Comparison of ENCODE assay signal across 16 cellular contexts in the genomic region with DNA sequence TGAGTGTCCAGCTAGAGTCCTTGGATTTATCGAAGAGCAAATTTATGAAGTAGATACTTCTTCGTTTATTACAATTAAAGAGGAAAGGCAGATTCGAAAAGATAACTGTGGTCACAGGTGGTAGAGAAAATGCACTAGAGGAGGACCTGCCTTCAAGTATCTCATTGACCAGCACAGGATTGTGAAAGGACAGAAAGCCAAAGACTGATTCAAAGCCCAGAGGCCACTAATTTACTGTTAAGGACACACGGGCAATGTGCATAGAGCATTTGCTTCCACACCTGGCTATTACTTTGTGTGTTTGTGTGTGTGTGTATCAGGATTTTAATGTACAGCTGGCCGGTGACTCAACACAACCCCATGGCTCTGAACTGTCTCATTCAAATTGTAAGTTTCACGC. TPM values are rescaled to one million over a fixed set of nuclear protein-coding genes. Genes with fewer than 3 reads are reported as not detected.
DNase-seq lines count a peak whose midpoint lies in the region; ATAC-seq, FAIRE-seq and TF ChIP-seq lines count a peak whose summit lies in the region.
"Had no signal": no experiment of that assay in that cellular context is flagged by ENCODE, and none has a peak within 500 bp of the region (broad histone marks: within the 10 kb centered on the region; RNA-seq: fewer than 3 reads in every experiment).

No MANE protein-coding gene starts in this region.

- no TSS peak for BruUV-seq in HepG2 (replicated peaks; lab: Mats Ljungman, UMichigan)

- H3K27me3 ChIP-seq in right lobe of liver, result no peaks in the 10 kb centered on the region
- H3K27me3 ChIP-seq in HepG2 (ENCODE audit: control insufficient read depth in 1 of 2, insufficient read depth in 2 of 2, low read length in 2 of 2), result no peaks in the 10 kb centered on the region
- no peaks in the 10 kb centered on the region for H3K27me3 ChIP-seq in MM.1S (replicated peaks; ENCODE audit: insufficient read depth, low read length)

- H3K27ac Mint-ChIP-seq in WTC11 (peak overlapping the region; percentile 10; the same call in 1 of the 2 replicates), endothelial cell (ENCODE audit: unreplicated experiment) (no peak overlapping the region)
- H3K27ac Mint-ChIP-seq: CD4-positive, CD25-positive, alpha-beta regulatory T cell; IgD-negative memory B cell had no signal

- H3K4me1 Mint-ChIP-seq in WTC11 (peaks cover 14% of the 10 kb centered on the region), endothelial cell (ENCODE audit: unreplicated experiment) (no peaks in the 10 kb centered on the region)

- peak overlapping the region in 2 of 3 donors; percentile 2 to 22 for H3K27ac ChIP-seq in right lobe of liver
- H3K27ac ChIP-seq in HepG2 (ENCODE audit: extremely low read length, insufficient read depth, low read length), result no peak overlapping the region
- peak overlapping the region; percentile 3; the same call in 1 of the 2 replicates for H3K27ac ChIP-seq in MM.1S (ENCODE audit: low read length)
- H3K27ac ChIP-seq: BLaER1 treated with 17β-estradiol and CSF1 and Interleukin-3, amounts not matched to agents 10 nM and 100 nM had no signal

- no peak for TF ChIP-seq POLR2A in right lobe of liver (IDR thresholded peaks at IDR 0.05)
- TF ChIP-seq POLR2A in HepG2 (IDR thresholded peaks at IDR 0.05; ENCODE audit: insufficient read depth in 1 of 2, low read depth in 2 of 2, low read length in 2 of 2), result no peak

- H4K20me1 ChIP-seq in HepG2 (ENCODE audit: insufficient read depth, low read length) (no peaks in the 10 kb centered on the region), MM.1S (ENCODE audit: insufficient read depth, low read length) (no peaks in the 10 kb centered on the region)
- H4K20me1 ChIP-seq: BLaER1 treated with 17β-estradiol and CSF1 and Interleukin-3, amounts not matched to agents 10 nM and 100 nM had no signal

- H3K4me3 ChIP-seq in right lobe of liver (no peak overlapping the region), HepG2 (replicated peaks in 1 of 3; ENCODE audit: insufficient read depth in 1 of 3, low read depth in 2 of 3, low read length in 3 of 3) (no peak overlapping the region), MM.1S (ENCODE audit: low read length) (no peak overlapping the region)
- H3K4me3 ChIP-seq: BLaER1 treated with 17β-estradiol and CSF1 and Interleukin-3, amounts not matched to agents 10 nM and 100 nM had no signal

- peaks cover 23% of the 10 kb centered on the region for H3F3A ChIP-seq in MM.1S (ENCODE audit: insufficient read depth, low read length)

- H3K9me3 Mint-ChIP-seq in WTC11 (peaks cover 3% of the 10 kb centered on the region; the same call in 1 of the 2 replicates), endothelial cell (ENCODE audit: unreplicated experiment) (no peaks in the 10 kb centered on the region)
- H3K9me3 Mint-ChIP-seq: H9 had no signal

- no peaks in the 10 kb centered on the region for H3K36me3 ChIP-seq in right lobe of liver
- no peaks in the 10 kb centered on the region; a peak in 1 of 5 replicates for H3K36me3 ChIP-seq in HepG2 (replicated peaks in 1 of 2; ENCODE audit: control insufficient read depth in 1 of 2, insufficient read depth in 2 of 2, low read length in 2 of 2)
- H3K36me3 ChIP-seq in MM.1S (replicated peaks; ENCODE audit: insufficient read depth, low read length), result no peaks in the 10 kb centered on the region
- H3K36me3 ChIP-seq: BLaER1 treated with 17β-estradiol and CSF1 and Interleukin-3, amounts not matched to agents 10 nM and 100 nM had no signal

- CTCF ChIA-PET in HepG2 (lab: Yijun Ruan, JAX; ENCODE audit: low intra/inter-chr PET ratio, low total read pairs) (no interaction called here), WTC11 (lab: Charles Lee) (interaction anchor here (1.9 kb wide), 1 partner anchor 10 kb away, joined by 7 read pairs; no protein-coding TSS in a partner anchor)

- POLR2A ChIA-PET in HepG2 (lab: Yijun Ruan, JAX), result interaction anchor here (0.8 kb wide), 1 partner anchor 12 kb away, joined by 3 read pairs; no protein-coding TSS in a partner anchor
- POLR2A ChIA-PET in WTC11 (lab: Charles Lee), result no interaction called here

- in situ Hi-C loops in HepG2 (cut with HindIII; ENCODE audit: extremely low pct_ligation_motif_present, low pct_unique_long_range_greater_than_20kb), result no loop called here

- H3K4me1 ChIP-seq in right lobe of liver, result peaks cover 0 to 29% (median 4%) of the 10 kb centered on the region in 4 donors
- H3K4me1 ChIP-seq in HepG2 (ENCODE audit: insufficient read depth, low read length), result peaks cover 11% of the 10 kb centered on the region
- H3K4me1 ChIP-seq in MM.1S (ENCODE audit: low read length), result peaks cover 14% of the 10 kb centered on the region

- H3K36me3 Mint-ChIP-seq in WTC11, result peaks cover 39% of the 10 kb centered on the region
- H3K36me3 Mint-ChIP-seq in endothelial cell (ENCODE audit: low read depth, unreplicated experiment), result no peaks in the 10 kb centered on the region
- H3K36me3 Mint-ChIP-seq: CD4-positive, CD25-positive, alpha-beta regulatory T cell; IgD-negative memory B cell had no signal

- H3K9me2 ChIP-seq in MM.1S (replicated peaks; ENCODE audit: insufficient read depth, low read length), result no peaks in the 10 kb centered on the region

- 55% methylated on average over 5 of the region's 6 CpGs for WGBS in right lobe of liver (ENCODE audit: insufficient coverage, low coverage, low lambda C conversion rate, missing lambda C conversion rate)
- WGBS in HepG2 (ENCODE audit: low lambda C conversion rate), result 87% methylated on average over 6 of the region's 6 CpGs

- intact Hi-C loops in right lobe of liver (cut with DNase I), result no loop called here
- intact Hi-C loops in HepG2 (cut with micrococcal nuclease; ENCODE audit: unreplicated experiment), result no loop called here

- ATAC-seq in right lobe of liver, result peak; percentile 47 to 68 (median 62)
- no peak for ATAC-seq in HepG2
- ATAC-seq in WTC11, result no peak
- no peak for ATAC-seq in GM21619 (IDR thresholded peaks at IDR 0.05; ENCODE audit: unreplicated experiment)
- ATAC-seq in HG02981 (IDR thresholded peaks at IDR 0.05; ENCODE audit: unreplicated experiment), result no peak

- H3K27me3 Mint-ChIP-seq in WTC11 (ENCODE audit: low read depth) (no peaks in the 10 kb centered on the region), endothelial cell (ENCODE audit: unreplicated experiment) (no peaks in the 10 kb centered on the region)

- H3K79me2 ChIP-seq in HepG2 (ENCODE audit: insufficient read depth, low read length) (no peaks in the 10 kb centered on the region), MM.1S (ENCODE audit: low read length) (no peaks in the 10 kb centered on the region)

- TF ChIP-seq EP300 in HepG2 (IDR thresholded peaks at IDR 0.05; ENCODE audit: low read depth in 2 of 2, low read length in 2 of 2) (no peak), HepG2 (CRISPR knock-in tag; IDR thresholded peaks at IDR 0.05; ENCODE audit: borderline replicate concordance) (no peak)

- H3K4me3 Mint-ChIP-seq in WTC11 (no peak overlapping the region), endothelial cell (ENCODE audit: unreplicated experiment) (no peak overlapping the region)
- H3K4me3 Mint-ChIP-seq: CD4-positive, CD25-positive, alpha-beta regulatory T cell; H9 had no signal

- no peak for TF ChIP-seq CTCF in right lobe of liver (IDR thresholded peaks at IDR 0.05)
- no peak for TF ChIP-seq CTCF in HepG2 (CRISPR knock-in tag; IDR thresholded peaks at IDR 0.05)
- no peak for TF ChIP-seq CTCF in MM.1S (IDR thresholded peaks at IDR 0.05; ENCODE audit: low read length)
- no peak for TF ChIP-seq CTCF in WTC11 (IDR thresholded peaks at IDR 0.05)
- TF ChIP-seq CTCF in endothelial cell (IDR thresholded peaks at IDR 0.05; ENCODE audit: unreplicated experiment), result no peak

- no peak for FAIRE-seq in HepG2 (lab: Jason Lieb, UNC)

- H3K9me3 ChIP-seq in right lobe of liver (no peaks in the 10 kb centered on the region), HepG2 (ENCODE audit: low read length) (no peaks in the 10 kb centered on the region), MM.1S (replicated peaks; ENCODE audit: insufficient read depth, low read length) (no peaks in the 10 kb centered on the region)

- H2AFZ ChIP-seq in HepG2 (ENCODE audit: low read length) (no peak overlapping the region), MM.1S (ENCODE audit: low read length) (no peak overlapping the region)

- no peak for DNase-seq in right lobe of liver
- DNase-seq in HepG2 (ENCODE audit: low spot score), result no peak
- no peak for DNase-seq in MM.1S
- DNase-seq in WTC11 (ENCODE audit: low spot score), result no peak
- no peak for DNase-seq in endothelial cell (ENCODE audit: low spot score)
- DNase-seq: ACHN; CD4-positive, CD25-positive, alpha-beta regulatory T cell; DMS53; GF-D8; GOT3; H9 had no signal

- H3K9ac ChIP-seq in HepG2 (ENCODE audit: insufficient read depth, low read depth, low read length) (no peak overlapping the region), MM.1S (ENCODE audit: low read length) (no peak overlapping the region)
- H3K9ac ChIP-seq: BLaER1 treated with 17β-estradiol and CSF1 and Interleukin-3, amounts not matched to agents 10 nM and 100 nM had no signal

- no peak overlapping the region for H3K4me2 ChIP-seq in HepG2 (ENCODE audit: low read depth, low read length)
- H3K4me2 ChIP-seq in MM.1S (ENCODE audit: low read depth, low read length), result no peak overlapping the region
- H3K4me2 ChIP-seq: BLaER1 treated with 17β-estradiol and CSF1 and Interleukin-3, amounts not matched to agents 10 nM and 100 nM had no signal

- TF ChIP-seq RAD21 in HepG2 (CRISPR knock-in tag; IDR thresholded peaks at IDR 0.05), result no peak

RNA-seq across cellular contexts. Expression of gene GLDC, which starts 11.4 kb away (rescaled TPM):
- total RNA-seq in right lobe of liver (100 to 1,000 TPM in 1 of 6 experiments, 10 to 100 TPM in 5; 76.2 to 103 (median 89.3) TPM), HepG2 (2016; rRNA removed; fragmentation: Illumina TruSeq; extraction: Trizol) (51.0 and 115 TPM in 2 replicates), WTC11 (2021) (136 to 153 TPM (median 145 TPM) in 3 replicates), endothelial cell (ENCODE audit: unreplicated experiment) (29.1 TPM)
- 10.0 and 16.1 TPM in 2 replicates for total RNA-seq in HepG2 (2016; cell fraction: cytosol; rRNA removed; fragmentation: Illumina TruSeq; extraction: Trizol; ENCODE audit: low read depth)
- 51.9 and 113 TPM in 2 replicates for total RNA-seq in HepG2 (2016; cell fraction: insoluble cytoplasmic fraction; rRNA removed; fragmentation: Illumina TruSeq; extraction: Trizol)
- 20.3 and 21.3 TPM in 2 replicates for total RNA-seq in HepG2 (2016; cell fraction: membrane; rRNA removed; fragmentation: Illumina TruSeq; extraction: Trizol)
- total RNA-seq in HepG2 (2016; cell fraction: nucleus; rRNA removed; fragmentation: Illumina TruSeq; extraction: Trizol), result 88.2 and 101 TPM in 2 replicates
- 46.9 and 59.3 TPM in 2 replicates for polyA plus RNA-seq in HepG2 (2011; rRNA removed)
- polyA plus RNA-seq in HepG2 (2011; cell fraction: cytosol; rRNA removed), result 35.5 and 38.1 TPM in 2 replicates
- polyA plus RNA-seq in HepG2 (2011; cell fraction: nucleus; rRNA removed), result 46.0 and 54.8 TPM in 2 replicates
- 26.9 and 61.1 TPM in 2 replicates for polyA plus RNA-seq in HepG2 (2012)
- 5.1 and 6.2 TPM in 2 replicates for polyA plus RNA-seq in HepG2 (2016; cell fraction: cytosol; fragmentation: Illumina TruSeq; extraction: Trizol; ENCODE audit: low read depth)
- 54.2 and 57.8 TPM in 2 replicates for polyA plus RNA-seq in HepG2 (2016; cell fraction: insoluble cytoplasmic fraction; fragmentation: Illumina TruSeq; extraction: Trizol; ENCODE audit: low read depth)
- polyA plus RNA-seq in HepG2 (2016; cell fraction: membrane; fragmentation: Illumina TruSeq; extraction: Trizol; ENCODE audit: low read depth), result 13.5 and 14.1 TPM in 2 replicates
- 124 and 127 TPM in 2 replicates for polyA plus RNA-seq in HepG2 (2016; cell fraction: nucleus; fragmentation: Illumina TruSeq; extraction: Trizol; ENCODE audit: insufficient read depth, low read depth)
- polyA minus RNA-seq in HepG2 (2011; rRNA and poly(A)+ RNA removed; ENCODE audit: low replicate concordance), result 1.3 and 104 TPM in 2 replicates
- polyA minus RNA-seq in HepG2 (2011; cell fraction: cytosol; rRNA and poly(A)+ RNA removed), result 27.9 and 47.7 TPM in 2 replicates
- polyA minus RNA-seq in HepG2 (2011; cell fraction: nucleus; rRNA and poly(A)+ RNA removed), result 57.6 and 74.4 TPM in 2 replicates
- total RNA-seq: CD4-positive, CD25-positive, alpha-beta regulatory T cell; HT-29 had no signal

Comparison
In these comparisons a context has a peak if more than half of its experiments do, and no peak if none do; other contexts are left out.
1. ATAC-seq: peak in right lobe of liver (4 of 4); none in HepG2 (single experiment), WTC11 (single experiment), GM21619 (single experiment) and HG02981 (single experiment).